Comparison of ENCODE assay signal across 16 cellular contexts in the genomic region with DNA sequence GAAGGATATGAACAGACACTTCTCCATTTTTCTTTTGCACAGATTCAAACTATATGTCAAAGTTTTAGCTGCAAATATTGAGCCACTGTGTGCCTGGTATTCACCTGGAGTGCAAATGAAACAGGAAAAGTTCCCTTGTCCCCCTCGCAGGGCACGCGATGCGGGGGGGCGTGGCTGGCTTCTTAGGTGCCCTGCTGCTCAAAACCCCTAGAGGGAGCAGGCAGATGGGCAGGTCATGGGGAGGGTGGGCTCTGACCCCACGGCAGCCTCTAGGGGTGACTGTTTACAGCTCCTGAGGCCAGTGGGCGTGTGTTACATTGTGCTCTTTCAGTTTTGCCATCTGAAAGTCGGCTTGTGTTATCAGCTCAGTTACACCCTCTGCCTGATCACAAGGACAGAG.
A peak's percentile ranks its signal among the peaks of the same experiment; 100 is the strongest.
DNase-seq lines count a peak whose midpoint lies in the region; ATAC-seq and TF ChIP-seq lines count a peak whose summit lies in the region.
"Had no signal": no experiment of that assay in that cellular context is flagged by ENCODE, and none has a peak within 500 bp of the region (broad histone marks: within the 10 kb centered on the region; RNA-seq: fewer than 3 reads in every experiment).

No MANE protein-coding gene starts in this region.

- intact Hi-C loops in sigmoid colon (cut with DNase I) (no loop called here), esophagus squamous epithelium (cut with DNase I) (no loop called here)

- H3K36me3 Mint-ChIP-seq in naive thymus-derived CD8-positive, alpha-beta T cell = peaks cover 0 to 4% (median 0%) of the 10 kb centered on the region in 3 donors
- H3K36me3 Mint-ChIP-seq: activated naive CD4-positive, alpha-beta T cell treated with anti-CD3 and anti-CD28 coated beads, Interleukin-2, amount 50 U/mL, for 72 hours had no signal

- H3K27ac ChIP-seq in sigmoid colon (no peak overlapping the region), esophagus squamous epithelium (no peak overlapping the region)
- H3K27ac ChIP-seq: lower lobe of right lung had no signal

- H3K4me3 ChIP-seq in NB4 (ENCODE audit: low read depth, low read length) (no peak overlapping the region), sigmoid colon (no peak overlapping the region), esophagus squamous epithelium (no peak overlapping the region)
- H3K4me3 ChIP-seq: lower lobe of right lung had no signal

- ATAC-seq in naive thymus-derived CD8-positive, alpha-beta T cell = no peak
- ATAC-seq: activated naive CD4-positive, alpha-beta T cell treated with anti-CD3 and anti-CD28 coated beads, Interleukin-2, amount 50 U/mL, for 72 hours had no signal

- POLR2A ChIA-PET in naive thymus-derived CD8-positive, alpha-beta T cell (lab: Charles Lee) = no interaction called here

- TF ChIP-seq CTCF in NB4 (IDR thresholded peaks at IDR 0.05; ENCODE audit: low read depth, low read length) = no peak
- TF ChIP-seq CTCF in sigmoid colon (IDR thresholded peaks at IDR 0.05) = no peak
- TF ChIP-seq CTCF in esophagus squamous epithelium (IDR thresholded peaks at IDR 0.05) = no peak

- DNase-seq in DMS 273 (lab: John Stamatoyannopoulos, UW; ENCODE audit: unreplicated experiment) = peak; percentile 32
- no peak for DNase-seq in DMS 273 treated with DMSO at 0.1 percent for 48 hours (lab: John Stamatoyannopoulos, UW)
- DNase-seq in NB4 (ENCODE audit: low read depth) = peak; percentile 7
- DNase-seq in ecto neural progenitor cell (ENCODE audit: low spot score) = peak; percentile 48
- peak; percentile 52 for DNase-seq in sigmoid colon
- DNase-seq in cerebellar nuclear complex (lab: John Stamatoyannopoulos, UW) = no peak
- no peak for DNase-seq in naive thymus-derived CD8-positive, alpha-beta T cell
- no peak for DNase-seq in esophagus squamous epithelium (lab: John Stamatoyannopoulos, UW)
- DNase-seq: 8988T; CD8-positive, alpha-beta memory T cell; hippocampal formation; lower lobe of right lung; NCI-H1436; NCI-H69; substantia nigra had no signal

- no peaks in the 10 kb centered on the region for H3K4me1 Mint-ChIP-seq in naive thymus-derived CD8-positive, alpha-beta T cell
- H3K4me1 Mint-ChIP-seq: CD8-positive, alpha-beta memory T cell had no signal

- no peak overlapping the region for H3K4me3 Mint-ChIP-seq in naive thymus-derived CD8-positive, alpha-beta T cell
- H3K4me3 Mint-ChIP-seq: CD8-positive, alpha-beta memory T cell had no signal

- no peaks in the 10 kb centered on the region for H3K36me3 ChIP-seq in sigmoid colon
- no peaks in the 10 kb centered on the region for H3K36me3 ChIP-seq in esophagus squamous epithelium
- H3K36me3 ChIP-seq: lower lobe of right lung had no signal

- TF ChIP-seq POLR2A in NB4 (IDR thresholded peaks at IDR 0.05; ENCODE audit: extremely low read depth, insufficient read length) (no peak), sigmoid colon (IDR thresholded peaks at IDR 0.05) (no peak), esophagus squamous epithelium (IDR thresholded peaks at IDR 0.05) (no peak)

- peak overlapping the region in 1 of 10 donors; percentile 30 for H3K27ac Mint-ChIP-seq in naive thymus-derived CD8-positive, alpha-beta T cell
- H3K27ac Mint-ChIP-seq: activated naive CD4-positive, alpha-beta T cell treated with anti-CD3 and anti-CD28 coated beads, Interleukin-2, amount 50 U/mL, for 72 hours had no signal

- no peaks in the 10 kb centered on the region for H3K9me3 ChIP-seq in sigmoid colon
- no peaks in the 10 kb centered on the region for H3K9me3 ChIP-seq in esophagus squamous epithelium
- H3K9me3 ChIP-seq: lower lobe of right lung had no signal

- H3K9me3 Mint-ChIP-seq in naive thymus-derived CD8-positive, alpha-beta T cell = peaks cover 0 to 3% (median 0%) of the 10 kb centered on the region in 9 donors
- H3K9me3 Mint-ChIP-seq: activated naive CD4-positive, alpha-beta T cell treated with anti-CD3 and anti-CD28 coated beads, Interleukin-2, amount 50 U/mL, for 72 hours; CD8-positive, alpha-beta memory T cell had no signal

- WGBS in sigmoid colon, 2 donors = 80 to 83% methylated on average over 8 of the region's 8 CpGs
- 82 to 93% methylated on average over 4 to 8 of the region's 8 CpGs for WGBS in esophagus squamous epithelium, 2 donors

- no peaks in the 10 kb centered on the region for H3K27me3 Mint-ChIP-seq in naive thymus-derived CD8-positive, alpha-beta T cell
- H3K27me3 Mint-ChIP-seq: CD8-positive, alpha-beta memory T cell had no signal

- H3K27me3 ChIP-seq in sigmoid colon (no peaks in the 10 kb centered on the region), esophagus squamous epithelium (no peaks in the 10 kb centered on the region)

- H3K4me1 ChIP-seq in sigmoid colon (no peaks in the 10 kb centered on the region), esophagus squamous epithelium (no peaks in the 10 kb centered on the region)
- H3K4me1 ChIP-seq: lower lobe of right lung had no signal

- TF ChIP-seq EP300 in sigmoid colon (IDR thresholded peaks at IDR 0.05) = no peak

Comparison
In these comparisons a context has a peak if more than half of its experiments do, and no peak if none do; other contexts are left out.
1. DNase-seq: peak in DMS 273 (single experiment), NB4 (single experiment), ecto neural progenitor cell (single experiment) and sigmoid colon (single experiment); none in DMS 273 treated with DMSO at 0.1 percent for 48 hours (single experiment), cerebellar nuclear complex (0 of 2), naive thymus-derived CD8-positive, alpha-beta T cell (0 of 10) and esophagus squamous epithelium (single experiment).